11 cellular contexts compared by ENCODE assay signal in the genomic region with DNA sequence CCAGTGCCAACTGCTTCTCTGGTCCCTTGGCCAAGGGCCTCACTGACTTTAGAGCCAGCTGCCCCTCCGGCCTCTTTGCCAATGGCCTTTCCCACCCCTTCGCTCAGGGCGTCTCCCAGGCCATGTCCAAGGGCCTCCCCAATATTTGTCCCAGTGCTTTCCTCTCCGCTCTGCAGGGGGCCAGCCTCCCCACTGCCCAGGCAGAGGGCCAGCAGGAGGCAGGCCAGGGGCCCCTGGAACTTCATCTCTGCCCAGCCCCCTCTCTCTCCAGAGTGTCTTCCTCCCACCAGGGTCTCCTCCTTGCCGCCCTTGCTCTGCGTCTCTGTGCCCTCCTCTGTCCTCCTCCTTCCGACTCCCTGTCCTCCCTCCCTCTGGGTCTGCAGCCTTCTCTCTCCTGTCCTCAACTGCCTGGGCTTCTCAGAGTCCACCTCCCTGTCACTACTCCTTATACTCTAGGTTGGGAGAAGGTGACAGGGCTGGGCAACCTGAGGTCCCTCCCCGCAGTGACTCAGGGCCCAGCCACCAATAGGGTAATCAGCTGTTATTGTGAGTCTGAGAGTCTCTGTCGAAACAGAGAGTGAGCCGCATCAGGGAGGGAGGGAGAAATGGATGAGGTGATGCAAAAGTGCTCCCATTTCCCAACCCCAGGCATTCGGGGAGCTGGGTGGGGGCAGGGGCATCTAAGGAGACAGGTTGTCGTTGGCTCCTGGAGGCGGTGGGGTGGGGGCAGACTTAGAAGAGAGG. TPM values are rescaled to one million over a fixed set of nuclear protein-coding genes. Genes with fewer than 3 reads are reported as not detected.
A peak's percentile ranks its signal among the peaks of the same experiment; 100 is the strongest.
DNase-seq lines count a peak whose midpoint lies in the region; ATAC-seq, FAIRE-seq and TF ChIP-seq lines count a peak whose summit lies in the region.
"Had no signal": no experiment of that assay in that cellular context is flagged by ENCODE, and none has a peak within 500 bp of the region (broad histone marks: within the 10 kb centered on the region; RNA-seq: fewer than 3 reads in every experiment).

DMKN (minus strand) TSS at position 419 of the 744 bp plus-strand sequence; CDS start at position 245, 174 bp downstream.

- H3K4me3 ChIP-seq in PC-9 (no peak within 1 kb of the TSS; the same call in 1 of the 2 replicates), pancreas (no peak within 1 kb of the TSS)

- H3K4me1 ChIP-seq in PC-9 (replicated peaks; ENCODE audit: insufficient read depth) = peaks cover 23% of the 10 kb centered on the region
- peaks cover 0 to 5% (median under 1%) of the 10 kb centered on the region in 3 donors for H3K4me1 ChIP-seq in pancreas

- peak within 1 kb of the TSS; percentile 70 for H2AFZ ChIP-seq in PC-9

- H4K20me1 ChIP-seq in PC-9 (ENCODE audit: insufficient read depth) = no peaks in the 10 kb centered on the region

- H3K9me3 ChIP-seq in PC-9 (ENCODE audit: insufficient read depth, low read depth) = no peaks in the 10 kb centered on the region
- no peaks in the 10 kb centered on the region for H3K9me3 ChIP-seq in pancreas

- DNase-seq in EL = peak; percentile 43
- DNase-seq in PC-9 = peak; percentile 58 to 77
- DNase-seq in fibroblast of peridontal ligament (ENCODE audit: extremely low read depth) = peak; percentile 55
- DNase-seq in pancreas = no peak
- no peak for DNase-seq in NCI-H510A (lab: John Stamatoyannopoulos, UW)
- no peak for DNase-seq in NOMO-1 (lab: John Stamatoyannopoulos, UW; ENCODE audit: unreplicated experiment in 2 of 2)
- DNase-seq in NCI-H1092 treated with DMSO at 0.1 percent for 48 hours (lab: John Stamatoyannopoulos, UW) = no peak
- no peak for DNase-seq in central memory CD4-positive, alpha-beta T cell
- DNase-seq: activated gamma-delta T cell, hippocampal formation, T-cell had no signal

- intact Hi-C loops in PC-9 (cut with micrococcal nuclease; ENCODE audit: unreplicated experiment) (loop anchor here (5.0 kb wide), 1 partner anchor 179 kb away; no protein-coding TSS in a partner anchor), pancreas (cut with DNase I) (no loop called here)

- BruUV-seq in PC-9 (replicated peaks; lab: Mats Ljungman, UMichigan) = no TSS peak

- peaks cover 7% of the 10 kb centered on the region for H3K79me2 ChIP-seq in PC-9 (ENCODE audit: low read depth)

- POLR2A ChIA-PET in PC-9 (lab: Charles Lee; ENCODE audit: unreplicated experiment) = no interaction called here

- H3K27ac ChIP-seq in PC-9 (peak within 1 kb of the TSS; percentile 42; the same call in 1 of the 2 replicates), pancreas (no peak within 1 kb of the TSS)

- TF ChIP-seq CTCF in PC-9 (conservative IDR thresholded peaks at IDR 0.05) (no peak), pancreas (IDR thresholded peaks at IDR 0.05) (no peak)

- H3K27me3 ChIP-seq in PC-9 (ENCODE audit: insufficient read depth, low read depth) (no peaks in the 10 kb centered on the region), pancreas (no peaks in the 10 kb centered on the region)

- peak within 1 kb of the TSS; percentile 63 for H3K4me2 ChIP-seq in PC-9

- H3K9me2 ChIP-seq in PC-9 (ENCODE audit: insufficient read depth) = no peaks in the 10 kb centered on the region

- FAIRE-seq in pancreas (lab: Jason Lieb, UNC) = no peak

- H3K36me3 ChIP-seq in PC-9 (ENCODE audit: low read depth) = no peaks in the 10 kb centered on the region
- H3K36me3 ChIP-seq in pancreas = no peaks in the 10 kb centered on the region

- CTCF ChIA-PET in PC-9 (lab: Charles Lee) = interaction anchor here (0.7 kb wide), 1 partner anchor 232 kb away, joined by 9 read pairs; the partner anchor contains the start of gene PSENEN

- peaks cover 9% of the 10 kb centered on the region; the same call in 1 of the 2 replicates for H3F3A ChIP-seq in PC-9 (ENCODE audit: insufficient read depth, low read depth)

- 76% methylated on average over 12 to 13 of the region's 13 CpGs for WGBS in pancreas, 2 donors

- no peak for ATAC-seq in pancreas
- ATAC-seq: T-cell had no signal

RNA-seq across cellular contexts. Expression of gene DMKN, which starts in this region (rescaled TPM):
- 135 and 144 TPM in 2 replicates for total RNA-seq in PC-9 (2021)
- 10 to 100 TPM; 48.5 to 86.7 (median 60.0) TPM for total RNA-seq in pancreas
- 100 to 1,000 TPM; 133 to 197 TPM for polyA plus RNA-seq in pancreas

Comparison
In these comparisons a context has a peak if more than half of its experiments do, and no peak if none do; other contexts are left out.
1. DNase-seq: peak in EL (single experiment), PC-9 (2 of 2) and fibroblast of peridontal ligament (single experiment); none in pancreas (0 of 6), NCI-H510A (single experiment), NOMO-1 (0 of 2), NCI-H1092 treated with DMSO at 0.1 percent for 48 hours (single experiment) and central memory CD4-positive, alpha-beta T cell (single experiment).